ENCODE assay signal across 1 cellular context in the genomic region with DNA sequence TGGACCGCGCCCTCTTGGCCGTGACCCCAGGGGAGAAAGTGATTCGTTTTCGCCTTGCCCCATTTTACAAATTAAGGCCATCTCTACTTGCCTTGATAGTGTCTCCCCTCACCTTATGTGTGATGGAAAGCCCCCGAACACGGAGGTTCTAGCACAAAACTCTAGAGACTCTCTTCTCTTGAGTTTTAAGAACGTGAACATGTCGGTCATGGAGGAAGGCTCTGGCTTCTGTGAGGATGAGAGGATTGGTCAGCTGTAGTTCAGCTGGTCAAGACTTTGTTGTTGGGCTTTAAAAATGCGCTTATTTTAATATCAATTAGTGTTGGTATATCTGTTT.
TF ChIP-seq lines count a peak whose summit lies in the region.

No MANE protein-coding gene starts in this region.

TF ChIP-seq in K562, 482 proteins besides CTCF, POLR2A, EP300 and RAD21 (continued from another document and continues in another):
- TF ChIP-seq, protein P1, sequence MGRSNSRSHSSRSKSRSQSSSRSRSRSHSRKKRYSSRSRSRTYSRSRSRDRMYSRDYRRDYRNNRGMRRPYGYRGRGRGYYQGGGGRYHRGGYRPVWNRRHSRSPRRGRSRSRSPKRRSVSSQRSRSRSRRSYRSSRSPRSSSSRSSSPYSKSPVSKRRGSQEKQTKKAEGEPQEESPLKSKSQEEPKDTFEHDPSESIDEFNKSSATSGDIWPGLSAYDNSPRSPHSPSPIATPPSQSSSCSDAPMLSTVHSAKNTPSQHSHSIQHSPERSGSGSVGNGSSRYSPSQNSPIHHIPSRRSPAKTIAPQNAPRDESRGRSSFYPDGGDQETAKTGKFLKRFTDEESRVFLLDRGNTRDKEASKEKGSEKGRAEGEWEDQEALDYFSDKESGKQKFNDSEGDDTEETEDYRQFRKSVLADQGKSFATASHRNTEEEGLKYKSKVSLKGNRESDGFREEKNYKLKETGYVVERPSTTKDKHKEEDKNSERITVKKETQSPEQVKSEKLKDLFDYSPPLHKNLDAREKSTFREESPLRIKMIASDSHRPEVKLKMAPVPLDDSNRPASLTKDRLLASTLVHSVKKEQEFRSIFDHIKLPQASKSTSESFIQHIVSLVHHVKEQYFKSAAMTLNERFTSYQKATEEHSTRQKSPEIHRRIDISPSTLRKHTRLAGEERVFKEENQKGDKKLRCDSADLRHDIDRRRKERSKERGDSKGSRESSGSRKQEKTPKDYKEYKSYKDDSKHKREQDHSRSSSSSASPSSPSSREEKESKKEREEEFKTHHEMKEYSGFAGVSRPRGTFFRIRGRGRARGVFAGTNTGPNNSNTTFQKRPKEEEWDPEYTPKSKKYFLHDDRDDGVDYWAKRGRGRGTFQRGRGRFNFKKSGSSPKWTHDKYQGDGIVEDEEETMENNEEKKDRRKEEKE (IDR thresholded peaks at IDR 0.05; ENCODE audit: borderline replicate concordance in 1 of 2, control insufficient read depth in 1 of 2, low read depth in 2 of 2, low read length in 1 of 2): no peak
- TF ChIP-seq NFIC (IDR thresholded peaks at IDR 0.05) (no peak; the same call in 1 of the 2 replicates), NFE2L1 (tag; IDR thresholded peaks at IDR 0.05; ENCODE audit: borderline replicate concordance, low read depth) (no peak), ZNF384 (IDR thresholded peaks at IDR 0.05; ENCODE audit: low read depth, low read length) (0 out of 2 replicates have a peak, but pooled peaks have one; percentile 2), OTX1 (CRISPR knock-in tag; IDR thresholded peaks at IDR 0.05) (no peak), SP2 (IDR thresholded peaks at IDR 0.05; ENCODE audit: extremely low read depth, low read depth, low read length, poor library complexity, severe bottlenecking) (no peak), ZNF436 (CRISPR knock-in tag; IDR thresholded peaks at IDR 0.05) (no peak), EZH2 (IDR thresholded peaks at IDR 0.05; ENCODE audit: borderline replicate concordance, low read depth, low read length) (no peak), ZNF140 (CRISPR knock-in tag; IDR thresholded peaks at IDR 0.05) (no peak), SNIP1 (IDR thresholded peaks at IDR 0.05; ENCODE audit: low read depth) (no peak), FOXA3 (CRISPR knock-in tag; conservative IDR thresholded peaks at IDR 0.05 in 1 of 2, IDR thresholded peaks at IDR 0.05 in 1 of 2) (no peak), ZNF311 (CRISPR knock-in tag; IDR thresholded peaks at IDR 0.05) (no peak), SRSF1 (IDR thresholded peaks at IDR 0.05; ENCODE audit: low read depth, low read length) (no peak), ZKSCAN3 (CRISPR knock-in tag; IDR thresholded peaks at IDR 0.05) (no peak), ZNF232 (CRISPR knock-in tag; IDR thresholded peaks at IDR 0.05) (no peak), MTA3 (IDR thresholded peaks at IDR 0.05; ENCODE audit: borderline replicate concordance) (no peak), GTF2E2 (tag; IDR thresholded peaks at IDR 0.05) (0 out of 2 replicates have a peak, but pooled peaks have one; percentile 59), ELF4 (CRISPR knock-in tag; IDR thresholded peaks at IDR 0.05) (no peak), RBM15 (IDR thresholded peaks at IDR 0.05; ENCODE audit: insufficient read depth, low read length) (no peak), EWSR1 (IDR thresholded peaks at IDR 0.05; ENCODE audit: borderline replicate concordance, low read depth, partially characterized antibody) (no peak), ZNF3 (CRISPR knock-in tag; IDR thresholded peaks at IDR 0.05) (no peak), TEAD2 (tag; IDR thresholded peaks at IDR 0.05) (no peak), EGR1 (conservative IDR thresholded peaks at IDR 0.05) (no peak), GATA2 (CRISPR knock-in tag; IDR thresholded peaks at IDR 0.05) (no peak), ETV5 (CRISPR knock-in tag; IDR thresholded peaks at IDR 0.05; ENCODE audit: low read depth) (0 out of 2 replicates have a peak, but pooled peaks have one; percentile 7), SIX5 (IDR thresholded peaks at IDR 0.05; ENCODE audit: borderline replicate concordance in 1 of 2, insufficient read depth in 1 of 2, low read depth in 1 of 2, low read length in 2 of 2) (0 out of 4 replicates have a peak, but pooled peaks of 1 of the 2 experiments have one; percentile 8), L3MBTL2 (IDR thresholded peaks at IDR 0.05) (no peak), KLF10 (CRISPR knock-in tag; IDR thresholded peaks at IDR 0.05) (no peak), MIER1 (IDR thresholded peaks at IDR 0.05; ENCODE audit: low read depth) (no peak; the same call in 1 of the 2 replicates), RHOXF2B (CRISPR knock-in tag; conservative IDR thresholded peaks at IDR 0.05) (no peak), CBFB (CRISPR knock-in tag; IDR thresholded peaks at IDR 0.05) (no peak), BRF1 (IDR thresholded peaks at IDR 0.05; ENCODE audit: borderline replicate concordance, extremely low read depth, insufficient read length) (no peak), FOSL1 (tag; conservative IDR thresholded peaks at IDR 0.05) (peak; percentile 69), NFXL1 (CRISPR knock-in tag; IDR thresholded peaks at IDR 0.05) (no peak), KDM1A (IDR thresholded peaks at IDR 0.05) (no peak), ZNF143 (CRISPR knock-in tag; IDR thresholded peaks at IDR 0.05) (no peak), GATAD2A (IDR thresholded peaks at IDR 0.05) (no peak)
- TF ChIP-seq, protein P2, sequence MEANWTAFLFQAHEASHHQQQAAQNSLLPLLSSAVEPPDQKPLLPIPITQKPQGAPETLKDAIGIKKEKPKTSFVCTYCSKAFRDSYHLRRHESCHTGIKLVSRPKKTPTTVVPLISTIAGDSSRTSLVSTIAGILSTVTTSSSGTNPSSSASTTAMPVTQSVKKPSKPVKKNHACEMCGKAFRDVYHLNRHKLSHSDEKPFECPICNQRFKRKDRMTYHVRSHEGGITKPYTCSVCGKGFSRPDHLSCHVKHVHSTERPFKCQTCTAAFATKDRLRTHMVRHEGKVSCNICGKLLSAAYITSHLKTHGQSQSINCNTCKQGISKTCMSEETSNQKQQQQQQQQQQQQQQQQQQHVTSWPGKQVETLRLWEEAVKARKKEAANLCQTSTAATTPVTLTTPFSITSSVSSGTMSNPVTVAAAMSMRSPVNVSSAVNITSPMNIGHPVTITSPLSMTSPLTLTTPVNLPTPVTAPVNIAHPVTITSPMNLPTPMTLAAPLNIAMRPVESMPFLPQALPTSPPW (CRISPR knock-in tag; IDR thresholded peaks at IDR 0.05): no peak
- TF ChIP-seq, protein P3, sequence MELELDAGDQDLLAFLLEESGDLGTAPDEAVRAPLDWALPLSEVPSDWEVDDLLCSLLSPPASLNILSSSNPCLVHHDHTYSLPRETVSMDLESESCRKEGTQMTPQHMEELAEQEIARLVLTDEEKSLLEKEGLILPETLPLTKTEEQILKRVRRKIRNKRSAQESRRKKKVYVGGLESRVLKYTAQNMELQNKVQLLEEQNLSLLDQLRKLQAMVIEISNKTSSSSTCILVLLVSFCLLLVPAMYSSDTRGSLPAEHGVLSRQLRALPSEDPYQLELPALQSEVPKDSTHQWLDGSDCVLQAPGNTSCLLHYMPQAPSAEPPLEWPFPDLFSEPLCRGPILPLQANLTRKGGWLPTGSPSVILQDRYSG (tag; conservative IDR thresholded peaks at IDR 0.05; ENCODE audit: low read depth): no peak
- TF ChIP-seq, protein P4, sequence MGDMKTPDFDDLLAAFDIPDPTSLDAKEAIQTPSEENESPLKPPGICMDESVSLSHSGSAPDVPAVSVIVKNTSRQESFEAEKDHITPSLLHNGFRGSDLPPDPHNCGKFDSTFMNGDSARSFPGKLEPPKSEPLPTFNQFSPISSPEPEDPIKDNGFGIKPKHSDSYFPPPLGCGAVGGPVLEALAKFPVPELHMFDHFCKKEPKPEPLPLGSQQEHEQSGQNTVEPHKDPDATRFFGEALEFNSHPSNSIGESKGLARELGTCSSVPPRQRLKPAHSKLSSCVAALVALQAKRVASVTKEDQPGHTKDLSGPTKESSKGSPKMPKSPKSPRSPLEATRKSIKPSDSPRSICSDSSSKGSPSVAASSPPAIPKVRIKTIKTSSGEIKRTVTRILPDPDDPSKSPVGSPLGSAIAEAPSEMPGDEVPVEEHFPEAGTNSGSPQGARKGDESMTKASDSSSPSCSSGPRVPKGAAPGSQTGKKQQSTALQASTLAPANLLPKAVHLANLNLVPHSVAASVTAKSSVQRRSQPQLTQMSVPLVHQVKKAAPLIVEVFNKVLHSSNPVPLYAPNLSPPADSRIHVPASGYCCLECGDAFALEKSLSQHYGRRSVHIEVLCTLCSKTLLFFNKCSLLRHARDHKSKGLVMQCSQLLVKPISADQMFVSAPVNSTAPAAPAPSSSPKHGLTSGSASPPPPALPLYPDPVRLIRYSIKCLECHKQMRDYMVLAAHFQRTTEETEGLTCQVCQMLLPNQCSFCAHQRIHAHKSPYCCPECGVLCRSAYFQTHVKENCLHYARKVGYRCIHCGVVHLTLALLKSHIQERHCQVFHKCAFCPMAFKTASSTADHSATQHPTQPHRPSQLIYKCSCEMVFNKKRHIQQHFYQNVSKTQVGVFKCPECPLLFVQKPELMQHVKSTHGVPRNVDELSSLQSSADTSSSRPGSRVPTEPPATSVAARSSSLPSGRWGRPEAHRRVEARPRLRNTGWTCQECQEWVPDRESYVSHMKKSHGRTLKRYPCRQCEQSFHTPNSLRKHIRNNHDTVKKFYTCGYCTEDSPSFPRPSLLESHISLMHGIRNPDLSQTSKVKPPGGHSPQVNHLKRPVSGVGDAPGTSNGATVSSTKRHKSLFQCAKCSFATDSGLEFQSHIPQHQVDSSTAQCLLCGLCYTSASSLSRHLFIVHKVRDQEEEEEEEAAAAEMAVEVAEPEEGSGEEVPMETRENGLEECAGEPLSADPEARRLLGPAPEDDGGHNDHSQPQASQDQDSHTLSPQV (IDR thresholded peaks at IDR 0.05): no peak
- TF ChIP-seq, protein P5, sequence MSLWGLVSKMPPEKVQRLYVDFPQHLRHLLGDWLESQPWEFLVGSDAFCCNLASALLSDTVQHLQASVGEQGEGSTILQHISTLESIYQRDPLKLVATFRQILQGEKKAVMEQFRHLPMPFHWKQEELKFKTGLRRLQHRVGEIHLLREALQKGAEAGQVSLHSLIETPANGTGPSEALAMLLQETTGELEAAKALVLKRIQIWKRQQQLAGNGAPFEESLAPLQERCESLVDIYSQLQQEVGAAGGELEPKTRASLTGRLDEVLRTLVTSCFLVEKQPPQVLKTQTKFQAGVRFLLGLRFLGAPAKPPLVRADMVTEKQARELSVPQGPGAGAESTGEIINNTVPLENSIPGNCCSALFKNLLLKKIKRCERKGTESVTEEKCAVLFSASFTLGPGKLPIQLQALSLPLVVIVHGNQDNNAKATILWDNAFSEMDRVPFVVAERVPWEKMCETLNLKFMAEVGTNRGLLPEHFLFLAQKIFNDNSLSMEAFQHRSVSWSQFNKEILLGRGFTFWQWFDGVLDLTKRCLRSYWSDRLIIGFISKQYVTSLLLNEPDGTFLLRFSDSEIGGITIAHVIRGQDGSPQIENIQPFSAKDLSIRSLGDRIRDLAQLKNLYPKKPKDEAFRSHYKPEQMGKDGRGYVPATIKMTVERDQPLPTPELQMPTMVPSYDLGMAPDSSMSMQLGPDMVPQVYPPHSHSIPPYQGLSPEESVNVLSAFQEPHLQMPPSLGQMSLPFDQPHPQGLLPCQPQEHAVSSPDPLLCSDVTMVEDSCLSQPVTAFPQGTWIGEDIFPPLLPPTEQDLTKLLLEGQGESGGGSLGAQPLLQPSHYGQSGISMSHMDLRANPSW (CRISPR knock-in tag; IDR thresholded peaks at IDR 0.05): no peak
- TF ChIP-seq, protein P6, sequence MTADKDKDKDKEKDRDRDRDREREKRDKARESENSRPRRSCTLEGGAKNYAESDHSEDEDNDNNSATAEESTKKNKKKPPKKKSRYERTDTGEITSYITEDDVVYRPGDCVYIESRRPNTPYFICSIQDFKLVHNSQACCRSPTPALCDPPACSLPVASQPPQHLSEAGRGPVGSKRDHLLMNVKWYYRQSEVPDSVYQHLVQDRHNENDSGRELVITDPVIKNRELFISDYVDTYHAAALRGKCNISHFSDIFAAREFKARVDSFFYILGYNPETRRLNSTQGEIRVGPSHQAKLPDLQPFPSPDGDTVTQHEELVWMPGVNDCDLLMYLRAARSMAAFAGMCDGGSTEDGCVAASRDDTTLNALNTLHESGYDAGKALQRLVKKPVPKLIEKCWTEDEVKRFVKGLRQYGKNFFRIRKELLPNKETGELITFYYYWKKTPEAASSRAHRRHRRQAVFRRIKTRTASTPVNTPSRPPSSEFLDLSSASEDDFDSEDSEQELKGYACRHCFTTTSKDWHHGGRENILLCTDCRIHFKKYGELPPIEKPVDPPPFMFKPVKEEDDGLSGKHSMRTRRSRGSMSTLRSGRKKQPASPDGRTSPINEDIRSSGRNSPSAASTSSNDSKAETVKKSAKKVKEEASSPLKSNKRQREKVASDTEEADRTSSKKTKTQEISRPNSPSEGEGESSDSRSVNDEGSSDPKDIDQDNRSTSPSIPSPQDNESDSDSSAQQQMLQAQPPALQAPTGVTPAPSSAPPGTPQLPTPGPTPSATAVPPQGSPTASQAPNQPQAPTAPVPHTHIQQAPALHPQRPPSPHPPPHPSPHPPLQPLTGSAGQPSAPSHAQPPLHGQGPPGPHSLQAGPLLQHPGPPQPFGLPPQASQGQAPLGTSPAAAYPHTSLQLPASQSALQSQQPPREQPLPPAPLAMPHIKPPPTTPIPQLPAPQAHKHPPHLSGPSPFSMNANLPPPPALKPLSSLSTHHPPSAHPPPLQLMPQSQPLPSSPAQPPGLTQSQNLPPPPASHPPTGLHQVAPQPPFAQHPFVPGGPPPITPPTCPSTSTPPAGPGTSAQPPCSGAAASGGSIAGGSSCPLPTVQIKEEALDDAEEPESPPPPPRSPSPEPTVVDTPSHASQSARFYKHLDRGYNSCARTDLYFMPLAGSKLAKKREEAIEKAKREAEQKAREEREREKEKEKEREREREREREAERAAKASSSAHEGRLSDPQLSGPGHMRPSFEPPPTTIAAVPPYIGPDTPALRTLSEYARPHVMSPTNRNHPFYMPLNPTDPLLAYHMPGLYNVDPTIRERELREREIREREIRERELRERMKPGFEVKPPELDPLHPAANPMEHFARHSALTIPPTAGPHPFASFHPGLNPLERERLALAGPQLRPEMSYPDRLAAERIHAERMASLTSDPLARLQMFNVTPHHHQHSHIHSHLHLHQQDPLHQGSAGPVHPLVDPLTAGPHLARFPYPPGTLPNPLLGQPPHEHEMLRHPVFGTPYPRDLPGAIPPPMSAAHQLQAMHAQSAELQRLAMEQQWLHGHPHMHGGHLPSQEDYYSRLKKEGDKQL (CRISPR knock-in tag; IDR thresholded peaks at IDR 0.05; ENCODE audit: borderline replicate concordance): no peak
- TF ChIP-seq, protein P7, sequence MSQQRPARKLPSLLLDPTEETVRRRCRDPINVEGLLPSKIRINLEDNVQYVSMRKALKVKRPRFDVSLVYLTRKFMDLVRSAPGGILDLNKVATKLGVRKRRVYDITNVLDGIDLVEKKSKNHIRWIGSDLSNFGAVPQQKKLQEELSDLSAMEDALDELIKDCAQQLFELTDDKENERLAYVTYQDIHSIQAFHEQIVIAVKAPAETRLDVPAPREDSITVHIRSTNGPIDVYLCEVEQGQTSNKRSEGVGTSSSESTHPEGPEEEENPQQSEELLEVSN (IDR thresholded peaks at IDR 0.05; ENCODE audit: borderline replicate concordance in 1 of 2, extremely low read depth in 1 of 2, insufficient read depth in 1 of 2, insufficient read length in 1 of 2, low read depth in 1 of 2, low read length in 1 of 2, poor library complexity in 1 of 2, severe bottlenecking in 1 of 2): no peak
